Comparison of ENCODE assay signal across 8 cellular contexts in the genomic region with DNA sequence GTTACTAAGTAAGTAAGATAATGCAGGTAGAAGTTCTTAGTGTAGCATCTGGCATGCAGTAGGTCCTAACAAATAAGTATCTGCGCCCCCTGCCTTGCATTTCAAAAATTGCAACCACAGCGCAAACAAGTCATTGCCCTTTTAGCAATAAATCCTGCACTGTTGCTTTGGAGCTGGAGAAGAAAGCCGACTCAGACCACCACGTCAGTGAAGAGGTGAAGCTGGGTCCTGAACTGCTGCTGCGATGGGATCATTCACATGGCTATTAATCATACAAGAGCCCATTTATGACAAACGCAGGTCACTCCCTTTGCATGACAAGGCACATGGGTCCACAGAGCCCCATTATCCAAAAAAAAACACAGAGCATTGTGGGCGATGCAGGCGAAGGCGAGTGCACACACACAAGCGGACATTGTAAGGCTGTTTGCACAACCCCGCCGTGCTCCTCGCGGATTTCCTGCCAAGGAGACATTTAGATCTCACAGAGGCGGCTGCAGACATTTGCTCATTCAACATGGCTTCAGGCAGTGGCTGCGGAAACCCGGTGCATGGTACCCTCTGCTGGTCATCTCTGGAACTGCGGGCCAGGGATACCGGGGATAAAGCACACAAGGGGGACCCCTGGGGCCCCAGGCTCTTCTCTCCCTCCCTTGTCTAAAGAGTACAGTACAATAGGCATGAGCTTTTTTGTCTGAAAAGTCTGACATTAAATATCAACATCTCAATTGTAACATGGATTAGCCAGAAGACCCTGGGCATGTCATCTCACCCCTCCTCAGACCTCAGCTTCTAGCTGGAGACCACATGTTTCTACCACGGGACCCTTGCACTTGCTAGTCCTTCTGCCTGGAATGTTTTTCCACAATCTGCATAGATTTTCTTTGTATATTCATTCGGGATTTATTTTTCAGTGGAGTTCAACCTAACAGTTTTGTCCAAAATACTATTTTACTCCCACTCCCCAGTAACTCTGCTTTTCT. TPM values are rescaled to one million over a fixed set of nuclear protein-coding genes. Genes with fewer than 3 reads are reported as not detected.
DNase-seq lines count a peak whose midpoint lies in the region; ATAC-seq and TF ChIP-seq lines count a peak whose summit lies in the region.

No MANE protein-coding gene starts in this region.

- peak overlapping the region; percentile 71 for H3K4me3 ChIP-seq in CD8-positive, alpha-beta memory T cell (ENCODE audit: low read length)

- peaks cover 6 to 21% (median 17%) of the 10 kb centered on the region in 3 donors for H3K4me1 Mint-ChIP-seq in CD8-positive, alpha-beta memory T cell
- H3K4me1 Mint-ChIP-seq in endothelial cell (ENCODE audit: unreplicated experiment) (peaks cover 13% of the 10 kb centered on the region), mesothelial cell of epicardium (peaks cover 20% of the 10 kb centered on the region)

- TF ChIP-seq CTCF in endothelial cell (IDR thresholded peaks at IDR 0.05; ENCODE audit: unreplicated experiment) = peak; percentile 89
- TF ChIP-seq CTCF in mesothelial cell of epicardium (IDR thresholded peaks at IDR 0.05; ENCODE audit: unreplicated experiment) = peak; percentile 98

- H3K27me3 Mint-ChIP-seq in CD8-positive, alpha-beta memory T cell = peaks cover 0 to 6% of the 10 kb centered on the region in 2 donors
- H3K27me3 Mint-ChIP-seq in endothelial cell (ENCODE audit: unreplicated experiment) = peaks cover 5% of the 10 kb centered on the region
- H3K27me3 Mint-ChIP-seq in mesothelial cell of epicardium (ENCODE audit: low read depth) = peaks cover under 1% of the 10 kb centered on the region

- CTCF ChIA-PET in CD8-positive, alpha-beta memory T cell (lab: Charles Lee) = interaction anchor here (0.6 to 1.9 kb wide), 8 partner anchors 10 to 973 kb away, joined by 3 to 9 read pairs (median 4); no protein-coding TSS in a partner anchor

- peak overlapping the region; percentile 84 to 95 (median 89) for H3K4me3 Mint-ChIP-seq in CD8-positive, alpha-beta memory T cell
- H3K4me3 Mint-ChIP-seq in endothelial cell (ENCODE audit: unreplicated experiment) (peak overlapping the region; percentile 62), mesothelial cell of epicardium (peak overlapping the region; percentile 74)

- no peaks in the 10 kb centered on the region for H3K27me3 ChIP-seq in CD8-positive, alpha-beta memory T cell (ENCODE audit: insufficient read depth, low read length, poor library complexity, severe bottlenecking)

- H3K9me3 ChIP-seq in CD8-positive, alpha-beta memory T cell (ENCODE audit: low read length) = no peaks in the 10 kb centered on the region

- ATAC-seq in GM19452 (IDR thresholded peaks at IDR 0.05; ENCODE audit: unreplicated experiment) = peak; percentile 92
- ATAC-seq in HG03571 (IDR thresholded peaks at IDR 0.05; ENCODE audit: unreplicated experiment) = peak; percentile 96

- peak overlapping the region; percentile 18 to 92 (median 71) for H3K27ac Mint-ChIP-seq in CD8-positive, alpha-beta memory T cell
- H3K27ac Mint-ChIP-seq in endothelial cell (ENCODE audit: unreplicated experiment) (peak overlapping the region; percentile 89), mesothelial cell of epicardium (peak overlapping the region; percentile 93)

- H3K36me3 Mint-ChIP-seq in CD8-positive, alpha-beta memory T cell = no peaks in the 10 kb centered on the region
- peaks cover 21% of the 10 kb centered on the region for H3K36me3 Mint-ChIP-seq in endothelial cell (ENCODE audit: low read depth, unreplicated experiment)
- no peaks in the 10 kb centered on the region for H3K36me3 Mint-ChIP-seq in mesothelial cell of epicardium

- no peaks in the 10 kb centered on the region for H3K9me3 Mint-ChIP-seq in CD8-positive, alpha-beta memory T cell
- H3K9me3 Mint-ChIP-seq in endothelial cell (ENCODE audit: unreplicated experiment) (no peaks in the 10 kb centered on the region), mesothelial cell of epicardium (no peaks in the 10 kb centered on the region)

- no peaks in the 10 kb centered on the region for H3K36me3 ChIP-seq in CD8-positive, alpha-beta memory T cell (ENCODE audit: insufficient read depth, low read length)

- H3K4me1 ChIP-seq in CD8-positive, alpha-beta memory T cell (ENCODE audit: insufficient read depth, low read length) = no peaks in the 10 kb centered on the region

- H3K27ac ChIP-seq in CD8-positive, alpha-beta memory T cell (ENCODE audit: low read depth, low read length) = no peak overlapping the region

- peak; percentile 67 to 85 (median 72) for DNase-seq in CD8-positive, alpha-beta memory T cell
- DNase-seq in NCI-H82 treated with DMSO at 0.1 percent for 48 hours (lab: John Stamatoyannopoulos, UW; ENCODE audit: unreplicated experiment) (peak; percentile 70), endothelial cell (ENCODE audit: low spot score) (peak; percentile 92), mesothelial cell of epicardium (ENCODE audit: low spot score in 2 of 2, unreplicated experiment in 2 of 2) (peak; percentile 72 to 96)
- DNase-seq in activated CD8-positive, alpha-beta memory T cell treated with anti-CD3 and anti-CD28 coated beads for 4 hours (ENCODE audit: low read depth in 2 of 2) = peak; percentile 61 to 71
- DNase-seq in stimulated activated CD8-positive, alpha-beta memory T cell treated with anti-CD3 and anti-CD28 coated beads, Interleukin-15, amount 100 ng/mL, for 48 hours (ENCODE audit: low read depth in 2 of 2) = peak; percentile 71 to 73

- POLR2A ChIA-PET in CD8-positive, alpha-beta memory T cell (lab: Charles Lee) = no interaction called here

RNA-seq across cellular contexts. Expression of gene CYRIA, which starts 56.7 kb away (rescaled TPM):
- total RNA-seq in CD8-positive, alpha-beta memory T cell = 1 to 10 TPM; 1.0 to 1.2 TPM
- 6.3 TPM for polyA plus RNA-seq in CD8-positive, alpha-beta memory T cell
- 32.4 TPM for total RNA-seq in endothelial cell (ENCODE audit: unreplicated experiment)
- total RNA-seq in mesothelial cell of epicardium = 3.9 to 4.5 TPM (median 4.0 TPM) in 3 replicates
